ENCODE assay signal across 8 cellular contexts in genomic region chr5:53480474-53481353, GRCh38. TPM values are rescaled to one million over a fixed set of nuclear protein-coding genes. Genes with fewer than 3 reads are reported as not detected.
A peak's percentile ranks its signal among the peaks of the same experiment; 100 is the strongest.
DNase-seq lines count a peak whose midpoint lies in the region; ATAC-seq and TF ChIP-seq lines count a peak whose summit lies in the region.

Gene FST (plus strand): TSS chr5:53480629. CDS start chr5:53480792, 163 bp downstream.

- no peaks in the 10 kb centered on the region for H3K36me3 ChIP-seq in Panc1 (ENCODE audit: control insufficient read depth, insufficient read depth, low read length)
- no peaks in the 10 kb centered on the region for H3K36me3 ChIP-seq in duodenal mucosa (ENCODE audit: control insufficient read depth in 1 of 2, insufficient read depth in 2 of 2, low read length in 2 of 2)
- H3K36me3 ChIP-seq in transverse colon, result no peaks in the 10 kb centered on the region

- no TSS peak for BruUV-seq in Panc1 (replicated peaks; lab: Mats Ljungman, UMichigan)

- peaks cover 26% of the 10 kb centered on the region for H3K4me1 Mint-ChIP-seq in memory B cell

- H3K27me3 Mint-ChIP-seq in memory B cell, result peaks cover 22% of the 10 kb centered on the region

- in situ Hi-C loops in Panc1 (cut with HindIII; ENCODE audit: low pct_unique_long_range_greater_than_20kb, low sequenced_read_pairs) (no loop called here), transverse colon (cut with MboI; ENCODE audit: low pct_ligation_motif_present in 1 of 4, low pct_unique_long_range_greater_than_20kb in 1 of 4, low sequenced_read_pairs in 3 of 4) (loop anchor here in 3 of 4 donors (10.0 to 25.0 kb wide), 2 partner anchors 744 to 757 kb away; no protein-coding TSS in a partner anchor)

- intact Hi-C loops in Panc1 (cut with micrococcal nuclease; ENCODE audit: unreplicated experiment) (loop anchor here (10.0 kb wide), 1 partner anchor 404 kb away; no protein-coding TSS in a partner anchor), transverse colon (cut with DNase I; ENCODE audit: low total_unique reads) (loop anchor here (5.0 kb wide), 1 partner anchor 737 kb away; no protein-coding TSS in a partner anchor)

- H3K27ac ChIP-seq in Panc1 (ENCODE audit: low read length), result no peak within 1 kb of the TSS
- H3K27ac ChIP-seq in duodenal mucosa (ENCODE audit: low read depth, low read length), result no peak within 1 kb of the TSS
- H3K27ac ChIP-seq in transverse colon, result peak within 1 kb of the TSS; percentile 74 to 90 (median 80)

- no peak for TF ChIP-seq POLR2A in transverse colon (IDR thresholded peaks at IDR 0.05)

- no peak for TF ChIP-seq CTCF in Panc1 (IDR thresholded peaks at IDR 0.05)
- TF ChIP-seq CTCF in transverse colon (IDR thresholded peaks at IDR 0.05), result no peak

- CTCF ChIA-PET in Panc1 (lab: Charles Lee), result interaction anchor here (0.6 kb wide), 1 partner anchor 749 kb away, joined by 9 read pairs; no protein-coding TSS in a partner anchor

- WGBS in transverse colon (ENCODE audit: low coverage in 1 of 2), 2 donors, result 1 to 15% methylated on average over 5 to 59 of the region's 65 CpGs

- no peaks in the 10 kb centered on the region for H3K9me3 ChIP-seq in Panc1 (ENCODE audit: control insufficient read depth, insufficient read depth, low read depth, low read length)
- H3K9me3 ChIP-seq in duodenal mucosa (ENCODE audit: control insufficient read depth in 1 of 2, low read length in 2 of 2), result no peaks in the 10 kb centered on the region
- no peaks in the 10 kb centered on the region for H3K9me3 ChIP-seq in transverse colon

- POLR2A ChIA-PET in Panc1 (lab: Charles Lee), result no interaction called here

- no peak within 1 kb of the TSS for H3K9ac ChIP-seq in duodenal mucosa (ENCODE audit: low read depth in 1 of 2, low read length in 2 of 2)

- H3K27ac Mint-ChIP-seq in memory B cell, result no peak within 1 kb of the TSS

- peak; percentile 29; the same call in 1 of the 2 replicates for ATAC-seq in Panc1
- no peak for ATAC-seq in memory B cell (ENCODE audit: low read depth)
- ATAC-seq in GM18867 (IDR thresholded peaks at IDR 0.05; ENCODE audit: unreplicated experiment), result no peak

- peaks cover 12% of the 10 kb centered on the region for H3K4me1 ChIP-seq in Panc1 (ENCODE audit: control insufficient read depth, insufficient read depth, low read length)
- H3K4me1 ChIP-seq in duodenal mucosa (ENCODE audit: control insufficient read depth in 1 of 2, insufficient read depth in 2 of 2, low read length in 2 of 2), result peaks cover 20 to 27% of the 10 kb centered on the region in 2 donors
- H3K4me1 ChIP-seq in transverse colon, result peaks cover 4 to 39% (median 16%) of the 10 kb centered on the region in 4 donors

- H3K27me3 ChIP-seq in Panc1 (ENCODE audit: control insufficient read depth, insufficient read depth, low read length), result peaks cover 49% of the 10 kb centered on the region
- peaks cover 28 to 44% of the 10 kb centered on the region in 2 donors for H3K27me3 ChIP-seq in duodenal mucosa (ENCODE audit: control insufficient read depth in 1 of 2, insufficient read depth in 2 of 2, low read length in 2 of 2)
- H3K27me3 ChIP-seq in transverse colon, result peaks cover 67% of the 10 kb centered on the region

- peaks cover 4% of the 10 kb centered on the region for H3K36me3 Mint-ChIP-seq in memory B cell

- TF ChIP-seq EP300 in transverse colon (IDR thresholded peaks at IDR 0.05; ENCODE audit: low read depth), result no peak

- H3K4me3 Mint-ChIP-seq in memory B cell, result peak within 1 kb of the TSS; percentile 81

- no peaks in the 10 kb centered on the region for H3K9me3 Mint-ChIP-seq in memory B cell

- DNase-seq in NCI-H748 (lab: John Stamatoyannopoulos, UW; ENCODE audit: unreplicated experiment), result peak; percentile 77
- DNase-seq in NCI-H748 treated with DMSO at 0.1 percent for 48 hours (lab: John Stamatoyannopoulos, UW), result no peak
- no peak for DNase-seq in Panc1 (ENCODE audit: low read depth, low spot score)
- no peak for DNase-seq in memory B cell (ENCODE audit: low spot score in 2 of 2)
- DNase-seq in transverse colon, result no peak
- no peak for DNase-seq in GM19238 (ENCODE audit: insufficient read length, low spot score)

- H3K4me3 ChIP-seq in Panc1 (ENCODE audit: low read depth in 2 of 2, low read length in 2 of 2), result peak within 1 kb of the TSS; percentile 53 to 63
- peak within 1 kb of the TSS; percentile 71 to 74 for H3K4me3 ChIP-seq in duodenal mucosa (ENCODE audit: low read depth in 1 of 2, low read length in 2 of 2)
- H3K4me3 ChIP-seq in transverse colon, result peak within 1 kb of the TSS; percentile 50 to 82 (median 66)

RNA-seq across cellular contexts. Expression of gene FST, which starts in this region (rescaled TPM):
- total RNA-seq in Panc1 (2021; ENCODE audit: unreplicated experiment), result 0.51 TPM
- polyA plus RNA-seq in Panc1 (2012; ENCODE audit: insufficient read length), result 0.22 TPM
- 10 to 100 TPM in 1 of 4 donors, 1 to 10 TPM in 3; 3.4 to 25.7 (median 5.3) TPM for total RNA-seq in transverse colon

Comparison
In these comparisons a context has a peak if more than half of its experiments do, and no peak if none do; other contexts are left out.
1. Peak in ATAC-seq and H3K4me3 ChIP-seq in Panc1; RNA of the gene not detected or under 1 TPM.
2. H3K27ac ChIP-seq: peak in transverse colon (4 of 4); none in Panc1 (single experiment) and duodenal mucosa (single experiment).
3. Peak in every context shown above with its lines, with median percentiles within 50 percentile points of each other: H3K4me3 ChIP-seq.